ENCODE assay signal across 32 cellular contexts in the genomic region with DNA sequence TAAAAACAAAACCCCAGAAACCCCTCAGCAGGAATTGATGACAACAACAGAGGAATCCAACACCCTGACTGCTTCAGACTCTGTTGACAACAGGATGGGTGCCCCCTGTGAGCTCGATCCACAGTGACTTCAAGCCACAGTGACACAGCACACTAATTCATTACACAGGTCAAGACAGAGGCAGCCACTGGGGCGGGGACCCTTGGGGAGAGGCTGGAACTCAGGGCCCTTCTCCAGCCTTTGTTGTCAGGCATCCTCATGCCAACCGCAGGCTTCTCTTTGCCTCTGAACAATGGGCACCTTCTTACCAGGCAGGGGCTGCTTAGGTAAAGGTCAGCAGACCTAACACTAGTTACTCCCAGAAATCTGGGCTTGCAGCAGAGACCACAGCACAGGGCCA. TPM values are rescaled to one million over a fixed set of nuclear protein-coding genes. Genes with fewer than 3 reads are reported as not detected.
DNase-seq lines count a peak whose midpoint lies in the region; ATAC-seq, FAIRE-seq and TF ChIP-seq lines count a peak whose summit lies in the region.
"Had no signal": no experiment of that assay in that cellular context is flagged by ENCODE, and none has a peak within 500 bp of the region (broad histone marks: within the 10 kb centered on the region; RNA-seq: fewer than 3 reads in every experiment).

No MANE protein-coding gene starts in this region.

- no peaks in the 10 kb centered on the region for H3K27me3 ChIP-seq in GM23338 (ENCODE audit: insufficient read depth)
- H3K27me3 ChIP-seq in skeletal muscle tissue (ENCODE audit: control insufficient read depth in 3 of 3, insufficient read depth in 3 of 3, low read length in 3 of 3) = no peaks in the 10 kb centered on the region
- no peaks in the 10 kb centered on the region for H3K27me3 ChIP-seq in small intestine (ENCODE audit: control insufficient read depth in 2 of 2, insufficient read depth in 2 of 2, low read length in 2 of 2)
- H3K27me3 ChIP-seq: left lung, Peyer's patch, upper lobe of right lung had no signal

- H3K9me2 ChIP-seq in GM23338 (ENCODE audit: insufficient read depth) = no peaks in the 10 kb centered on the region

- FAIRE-seq in small intestine (lab: Jason Lieb, UNC) = no peak
- FAIRE-seq: colon, GM12892, HepG2 had no signal

- no peaks in the 10 kb centered on the region for H3F3A ChIP-seq in GM23338 (replicated peaks; ENCODE audit: low read depth)

- DNase-seq in activated CD8-positive, alpha-beta memory T cell treated with anti-CD3 and anti-CD28 coated beads, Interleukin-2, amount 50 U/mL, for 48 hours = peak; percentile 29
- DNase-seq in activated CD8-positive, alpha-beta memory T cell treated with anti-CD3 and anti-CD28 coated beads for 24 hours = no peak
- DNase-seq in GM23338 (ENCODE audit: low spot score) (no peak), mesothelial cell of epicardium (ENCODE audit: low spot score in 2 of 2, unreplicated experiment in 2 of 2) (no peak), small intestine (no peak), NCI-H2171 (lab: John Stamatoyannopoulos, UW) (no peak)
- no peak for DNase-seq in activated CD4-positive, alpha-beta T cell treated with anti-CD3 and anti-CD28 coated beads, Interleukin-2, amount 10 ng/mL, durations not matched to agents 7 days and 5 days
- DNase-seq: 8988T; activated CD4-positive, alpha-beta T cell treated with anti-CD3 and anti-CD28 coated beads for 1 hour; activated gamma-delta T cell treated with Interleukin-2 at 50 U/mL for 16 hours; activated T-cell treated with anti-CD3 and anti-CD28 coated beads, Interleukin-2, amount 50 U/mL, for 1 hour; amygdala; effector CD4-positive, alpha-beta T cell; HCEC 1CT; left lung; mesendoderm; MM.1S; NCI-H1417 treated with DMSO at 0.1 percent for 48 hours; NCI-H2081 treated with DMSO at 0.1 percent for 48 hours; NCI-H345; Peyer's patch; SHP77 treated with DMSO at 0.1 percent for 48 hours; stimulated activated CD4-positive, alpha-beta T cell treated with anti-CD3 and anti-CD28 coated beads, Interleukin-4, amount 100 ng/mL, for 24 hours; upper lobe of right lung had no signal

- H3K36me3 Mint-ChIP-seq in GM23338 (ENCODE audit: low read depth) (peaks cover 53% of the 10 kb centered on the region), mesothelial cell of epicardium (peaks cover 40% of the 10 kb centered on the region)
- H3K36me3 Mint-ChIP-seq in activated CD4-positive, alpha-beta T cell treated with anti-CD3 and anti-CD28 coated beads, Interleukin-2, amount 10 ng/mL, durations not matched to agents 7 days and 5 days (ENCODE audit: low read depth) = peaks cover 22% of the 10 kb centered on the region

- H2AFZ ChIP-seq in GM23338 = no peak overlapping the region

- no peak overlapping the region for H3K9ac ChIP-seq in skeletal muscle tissue (ENCODE audit: low read depth in 1 of 3, low read length in 3 of 3)

- no peaks in the 10 kb centered on the region for H4K20me1 ChIP-seq in GM23338 (replicated peaks; ENCODE audit: insufficient read depth)

- H3K27ac ChIP-seq in GM23338 (ENCODE audit: low read depth) = no peak overlapping the region
- H3K27ac ChIP-seq in skeletal muscle tissue (ENCODE audit: low read depth, low read length) = peak overlapping the region; percentile 41
- H3K27ac ChIP-seq in small intestine (ENCODE audit: low read depth in 1 of 2, low read length in 1 of 2) = no peak overlapping the region
- H3K27ac ChIP-seq: C4-2B, left lung, Peyer's patch, prostate gland, upper lobe of right lung had no signal

- no peak overlapping the region for H3K4me3 ChIP-seq in GM23338
- H3K4me3 ChIP-seq in skeletal muscle tissue (ENCODE audit: low read length in 3 of 3) = no peak overlapping the region
- H3K4me3 ChIP-seq in small intestine (ENCODE audit: low read depth in 1 of 2, low read length in 2 of 2) = no peak overlapping the region
- H3K4me3 ChIP-seq: left lung, Peyer's patch, prostate gland, upper lobe of right lung had no signal

- POLR2A ChIA-PET in activated CD4-positive, alpha-beta T cell treated with anti-CD3 and anti-CD28 coated beads, Interleukin-2, amount 10 ng/mL, durations not matched to agents 7 days and 5 days (lab: Charles Lee) = no interaction called here

- CTCF ChIA-PET in activated CD4-positive, alpha-beta T cell treated with anti-CD3 and anti-CD28 coated beads, Interleukin-2, amount 10 ng/mL, durations not matched to agents 7 days and 5 days (lab: Charles Lee) = interaction anchor here (0.6 to 0.7 kb wide), 2 partner anchors 209 to 253 kb away, joined by 3 read pairs; no protein-coding TSS in a partner anchor

- H3K4me2 ChIP-seq in GM23338 = no peak overlapping the region

- H3K9me3 Mint-ChIP-seq in GM23338 (no peaks in the 10 kb centered on the region), mesothelial cell of epicardium (no peaks in the 10 kb centered on the region)
- H3K9me3 Mint-ChIP-seq in activated CD4-positive, alpha-beta T cell treated with anti-CD3 and anti-CD28 coated beads, Interleukin-2, amount 10 ng/mL, durations not matched to agents 7 days and 5 days = no peaks in the 10 kb centered on the region
- H3K9me3 Mint-ChIP-seq: T-helper 2 cell treated with Interferon-gamma antibody and Interleukin-4, amounts not matched to agents 5 μg/mL and 100 μg/mL, for 36 hours had no signal

- peak overlapping the region; percentile 62; the same call in 1 of the 2 replicates for H3K27ac Mint-ChIP-seq in GM23338
- peak overlapping the region; percentile 98 for H3K27ac Mint-ChIP-seq in mesothelial cell of epicardium
- H3K27ac Mint-ChIP-seq in activated CD4-positive, alpha-beta T cell treated with anti-CD3 and anti-CD28 coated beads, Interleukin-2, amount 10 ng/mL, durations not matched to agents 7 days and 5 days = no peak overlapping the region
- H3K27ac Mint-ChIP-seq: T-helper 2 cell treated with Interferon-gamma antibody and Interleukin-4, amounts not matched to agents 5 μg/mL and 100 μg/mL, for 36 hours had no signal

- H3K79me2 ChIP-seq in GM23338 (replicated peaks; ENCODE audit: insufficient read depth) = no peaks in the 10 kb centered on the region

- 69 to 87% (median 79%) methylated on average over 3 of the region's 3 CpGs for WGBS in small intestine, 3 donors

- H3K4me1 ChIP-seq in GM23338 (ENCODE audit: insufficient read depth) = peaks cover 5% of the 10 kb centered on the region; the same call in 1 of the 2 replicates
- H3K4me1 ChIP-seq in skeletal muscle tissue (ENCODE audit: control insufficient read depth in 3 of 3, insufficient read depth in 3 of 3, low read length in 3 of 3) = peaks cover 34 to 43% (median 37%) of the 10 kb centered on the region in 3 donors
- peaks cover 0 to 3% of the 10 kb centered on the region in 2 donors for H3K4me1 ChIP-seq in small intestine (ENCODE audit: control insufficient read depth in 2 of 2, insufficient read depth in 1 of 2, low read depth in 1 of 2, low read length in 1 of 2)
- H3K4me1 ChIP-seq: left lung, upper lobe of right lung had no signal

- no peak overlapping the region for H3K4me3 Mint-ChIP-seq in GM23338
- no peak overlapping the region for H3K4me3 Mint-ChIP-seq in mesothelial cell of epicardium
- H3K4me3 Mint-ChIP-seq in activated CD4-positive, alpha-beta T cell treated with anti-CD3 and anti-CD28 coated beads, Interleukin-2, amount 10 ng/mL, durations not matched to agents 7 days and 5 days = no peak overlapping the region
- H3K4me3 Mint-ChIP-seq: T-helper 2 cell treated with Interferon-gamma antibody and Interleukin-4, amounts not matched to agents 5 μg/mL and 100 μg/mL, for 36 hours had no signal

- H3K4me1 Mint-ChIP-seq in GM23338 (peaks cover 22% of the 10 kb centered on the region), mesothelial cell of epicardium (peaks cover 43% of the 10 kb centered on the region)
- peaks cover 9% of the 10 kb centered on the region for H3K4me1 Mint-ChIP-seq in activated CD4-positive, alpha-beta T cell treated with anti-CD3 and anti-CD28 coated beads, Interleukin-2, amount 10 ng/mL, durations not matched to agents 7 days and 5 days

- H3K9me3 ChIP-seq in skeletal muscle tissue (ENCODE audit: control insufficient read depth in 3 of 3, low read length in 3 of 3) (no peaks in the 10 kb centered on the region), small intestine (ENCODE audit: control insufficient read depth, low read depth) (no peaks in the 10 kb centered on the region)
- H3K9me3 ChIP-seq: left lung, Peyer's patch, prostate gland, upper lobe of right lung had no signal

- H3K36me3 ChIP-seq in GM23338 (ENCODE audit: insufficient read depth) (peaks cover 3% of the 10 kb centered on the region; the same call in 1 of the 2 replicates), skeletal muscle tissue (ENCODE audit: control insufficient read depth in 3 of 3, insufficient read depth in 3 of 3, low read length in 3 of 3) (peaks cover 37 to 38% (median 37%) of the 10 kb centered on the region in 3 donors), small intestine (ENCODE audit: control insufficient read depth in 2 of 2, insufficient read depth in 2 of 2, low read length in 2 of 2) (peaks cover 26 to 27% of the 10 kb centered on the region in 2 donors)

- ATAC-seq in GM23338 = no peak
- ATAC-seq: HepG2, sciatic nerve, upper lobe of right lung had no signal

- H3K27me3 Mint-ChIP-seq in GM23338 (ENCODE audit: insufficient read depth, low read depth, poor library complexity) (peaks cover 8% of the 10 kb centered on the region), mesothelial cell of epicardium (ENCODE audit: low read depth) (no peaks in the 10 kb centered on the region)
- no peaks in the 10 kb centered on the region for H3K27me3 Mint-ChIP-seq in activated CD4-positive, alpha-beta T cell treated with anti-CD3 and anti-CD28 coated beads, Interleukin-2, amount 10 ng/mL, durations not matched to agents 7 days and 5 days

- TF ChIP-seq CTCF in GM23338 (conservative IDR thresholded peaks at IDR 0.05; ENCODE audit: low read depth in 2 of 2) = no peak
- TF ChIP-seq CTCF in mesothelial cell of epicardium (IDR thresholded peaks at IDR 0.05; ENCODE audit: unreplicated experiment) = no peak

TF ChIP-seq in GM23338, 12 proteins besides CTCF, POLR2A, EP300 and RAD21 (continues in another document):
- TF ChIP-seq ZNF114 (CRISPR knock-in tag; IDR thresholded peaks at IDR 0.05) (no peak), POLR2AphosphoS5 (IDR thresholded peaks at IDR 0.05; ENCODE audit: low read depth) (no peak)

RNA-seq across cellular contexts. Expression of a gene that starts 37.6 kb away (rescaled TPM):
- total RNA-seq in GM23338 (2014; rRNA removed; shearing (Covaris generic)) = 5.7 and 7.7 TPM in 2 replicates
- polyA plus RNA-seq in GM23338 (2016; fragmentation: Nextera tagmentation; extraction: Ambion mirVana) = 3.1 and 4.2 TPM in 2 replicates
- 11.9 to 12.8 TPM (median 11.9 TPM) in 3 replicates for total RNA-seq in mesothelial cell of epicardium
- 14.1 TPM for total RNA-seq in skeletal muscle tissue
- polyA plus RNA-seq in small intestine = 100 to 1,000 TPM in 2 of 3 donors, 10 to 100 TPM in 1; 99.4 to 359 (median 270) TPM
- 10 to 100 TPM; 15.5 to 20.1 TPM for total RNA-seq in activated CD4-positive, alpha-beta T cell treated with anti-CD3 and anti-CD28 coated beads, Interleukin-2, amount 10 ng/mL, durations not matched to agents 7 days and 5 days

RNA-seq across cellular contexts. Expression of a gene that starts 53.0 kb away (rescaled TPM):
- 48.2 and 51.3 TPM in 2 replicates for total RNA-seq in GM23338 (2014; rRNA removed; shearing (Covaris generic))
- polyA plus RNA-seq in GM23338 (2016; fragmentation: Nextera tagmentation; extraction: Ambion mirVana) (9.9 and 11.7 TPM in 2 replicates), small intestine (10 to 100 TPM in 1 of 3 donors, 1 to 10 TPM in 2; 6.9 to 19.1 (median 8.6) TPM)
- total RNA-seq in mesothelial cell of epicardium (35.0 to 36.0 TPM (median 35.1 TPM) in 3 replicates), skeletal muscle tissue (7.3 TPM)
- total RNA-seq in activated CD4-positive, alpha-beta T cell treated with anti-CD3 and anti-CD28 coated beads, Interleukin-2, amount 10 ng/mL, durations not matched to agents 7 days and 5 days = 10 to 100 TPM; 18.3 to 21.7 TPM
